In genomic region chr22:43110927-43111623, GRCh38 we compare ENCODE assay signal across 8 cellular contexts.
DNase-seq lines count a peak whose midpoint lies in the region.

No MANE protein-coding gene starts in this region.

- peak overlapping the region; percentile 70 for H3K4me3 ChIP-seq in adipocyte (ENCODE audit: low read length)
- H3K4me3 ChIP-seq in iPS-20b (ENCODE audit: low read length), result peak overlapping the region; percentile 61

- H3K27ac ChIP-seq in iPS-20b (ENCODE audit: low read length), result no peak overlapping the region

- H3K9me3 ChIP-seq in adipocyte (ENCODE audit: control insufficient read depth, low read length) (no peaks in the 10 kb centered on the region), iPS-20b (ENCODE audit: insufficient read depth, low read depth, low read length) (no peaks in the 10 kb centered on the region)

- peak; percentile 44 for DNase-seq in NCI-H2196 (lab: John Stamatoyannopoulos, UW; ENCODE audit: unreplicated experiment)
- no peak for DNase-seq in NCI-H2196 treated with DMSO at 0.1 percent for 48 hours (lab: John Stamatoyannopoulos, UW; ENCODE audit: unreplicated experiment)
- peak; percentile 27 for DNase-seq in RKO (ENCODE audit: low spot score)
- DNase-seq in adipocyte (ENCODE audit: low read depth), result peak; percentile 21
- peak; percentile 36 to 53 for DNase-seq in stimulated activated CD4-positive, alpha-beta T cell treated with anti-CD3 and anti-CD28 coated beads, Interleukin-2, amount 100 ng/mL, for 24 hours
- DNase-seq in T1000 (lab: John Stamatoyannopoulos, UW), result no peak
- no peak for DNase-seq in HCEC 1CT

- peaks cover 51% of the 10 kb centered on the region for H3K27me3 ChIP-seq in adipocyte (replicated peaks; ENCODE audit: control insufficient read depth, insufficient read depth, low read length)
- H3K27me3 ChIP-seq in iPS-20b (ENCODE audit: insufficient read depth, low read length), result peaks cover 66% of the 10 kb centered on the region

- H3K9ac ChIP-seq in adipocyte (ENCODE audit: low read length) (peak overlapping the region; percentile 25), iPS-20b (ENCODE audit: low read depth, low read length) (peak overlapping the region; percentile 53)

- H3K36me3 ChIP-seq in adipocyte (ENCODE audit: control insufficient read depth, insufficient read depth, low read length, severe bottlenecking), result no peaks in the 10 kb centered on the region
- H3K36me3 ChIP-seq in iPS-20b (ENCODE audit: insufficient read depth, low read depth, low read length), result no peaks in the 10 kb centered on the region

- peaks cover 6% of the 10 kb centered on the region for H3K4me1 ChIP-seq in adipocyte (ENCODE audit: control insufficient read depth, insufficient read depth, low read length)
- H3K4me1 ChIP-seq in iPS-20b (ENCODE audit: insufficient read depth, low read length), result peaks cover 6% of the 10 kb centered on the region; the same call in 1 of the 2 replicates

Comparison
In these comparisons a context has a peak if more than half of its experiments do, and no peak if none do; other contexts are left out.
1. DNase-seq: peak in NCI-H2196 (single experiment), RKO (single experiment), adipocyte (single experiment) and stimulated activated CD4-positive, alpha-beta T cell treated with anti-CD3 and anti-CD28 coated beads, Interleukin-2, amount 100 ng/mL, for 24 hours (2 of 2); none in NCI-H2196 treated with DMSO at 0.1 percent for 48 hours (single experiment), T1000 (single experiment) and HCEC 1CT (single experiment).